24 cellular contexts compared by ENCODE assay signal in the genomic region with DNA sequence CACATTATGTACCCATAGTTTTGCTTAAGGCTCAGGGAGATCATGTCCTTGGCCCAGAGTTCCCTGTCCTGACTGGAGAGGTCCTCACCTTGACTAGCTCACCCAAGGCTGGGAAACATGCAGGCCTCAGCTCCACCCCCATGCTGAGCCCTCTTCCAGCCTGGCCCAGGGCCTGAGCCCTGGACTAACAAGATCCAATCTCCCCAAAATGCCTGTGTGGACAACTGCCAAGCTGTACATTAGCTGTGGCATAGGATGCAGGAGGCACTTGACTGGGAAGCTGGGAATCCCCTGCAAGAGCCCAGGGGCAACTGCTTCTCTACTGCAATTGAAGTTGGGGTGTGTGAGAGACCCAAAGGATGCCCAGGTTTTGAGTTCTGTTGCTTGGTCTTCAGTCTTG. TPM values are rescaled to one million over a fixed set of nuclear protein-coding genes. Genes with fewer than 3 reads are reported as not detected.
DNase-seq lines count a peak whose midpoint lies in the region; ATAC-seq and TF ChIP-seq lines count a peak whose summit lies in the region.
"Had no signal": no experiment of that assay in that cellular context is flagged by ENCODE, and none has a peak within 500 bp of the region (broad histone marks: within the 10 kb centered on the region; RNA-seq: fewer than 3 reads in every experiment).

No MANE protein-coding gene starts in this region.

- no peak overlapping the region; the same call in 1 of the 2 replicates for H3K9ac ChIP-seq in BLaER1

- peaks cover 89% of the 10 kb centered on the region for H3K4me1 ChIP-seq in BLaER1
- no peaks in the 10 kb centered on the region for H3K4me1 ChIP-seq in CD8-positive, alpha-beta memory T cell (ENCODE audit: insufficient read depth, low read length)

- CTCF ChIA-PET in CD8-positive, alpha-beta memory T cell (lab: Charles Lee) = interaction anchor here (1.5 kb wide), 1 partner anchor 33 kb away, joined by 4 read pairs; no protein-coding TSS in a partner anchor

- no peaks in the 10 kb centered on the region for H3K36me3 ChIP-seq in BLaER1
- no peaks in the 10 kb centered on the region for H3K36me3 ChIP-seq in CD8-positive, alpha-beta memory T cell (ENCODE audit: insufficient read depth, low read length)

- no peaks in the 10 kb centered on the region for H3K9me3 ChIP-seq in BLaER1
- no peaks in the 10 kb centered on the region for H3K9me3 ChIP-seq in CD8-positive, alpha-beta memory T cell (ENCODE audit: low read length)

- peak overlapping the region; percentile 95 for H3K4me2 ChIP-seq in BLaER1

- POLR2A ChIA-PET in CD8-positive, alpha-beta memory T cell (lab: Charles Lee) = no interaction called here

- no peak overlapping the region for H3K4me3 ChIP-seq in BLaER1
- H3K4me3 ChIP-seq in CD8-positive, alpha-beta memory T cell (ENCODE audit: low read length) = no peak overlapping the region

- H4K20me1 ChIP-seq in BLaER1 = no peaks in the 10 kb centered on the region

- H3K27me3 ChIP-seq in BLaER1 = no peaks in the 10 kb centered on the region
- H3K27me3 ChIP-seq in CD8-positive, alpha-beta memory T cell (ENCODE audit: insufficient read depth, low read length, poor library complexity, severe bottlenecking) = no peaks in the 10 kb centered on the region

- peaks cover 12 to 19% (median 12%) of the 10 kb centered on the region in 3 donors for H3K4me1 Mint-ChIP-seq in CD8-positive, alpha-beta memory T cell

- peak overlapping the region in 7 of 8 donors; percentile 67 to 95 (median 79) for H3K27ac Mint-ChIP-seq in CD8-positive, alpha-beta memory T cell
- H3K27ac Mint-ChIP-seq: HFFc6 had no signal

- H3K36me3 Mint-ChIP-seq in CD8-positive, alpha-beta memory T cell = peaks cover 0 to 4% (median 2%) of the 10 kb centered on the region in 3 donors

- peak; percentile 27; the same call in 1 of the 3 replicates for ATAC-seq in SK-N-SH treated with all-trans-retinoic acid at 6 μM for 48 hours
- ATAC-seq in esophagus mucosa = peak; percentile 9
- no peak for ATAC-seq in GM18867 (IDR thresholded peaks at IDR 0.05; ENCODE audit: unreplicated experiment)
- ATAC-seq: PC-3 had no signal

- H3K27ac ChIP-seq in BLaER1 = peak overlapping the region; percentile 42; the same call in 1 of the 2 replicates
- H3K27ac ChIP-seq in CD8-positive, alpha-beta memory T cell (ENCODE audit: low read depth, low read length) = no peak overlapping the region

- peaks cover 6 to 12% of the 10 kb centered on the region in 2 donors for H3K27me3 Mint-ChIP-seq in CD8-positive, alpha-beta memory T cell

- H3K9me3 Mint-ChIP-seq in CD8-positive, alpha-beta memory T cell = no peaks in the 10 kb centered on the region
- H3K9me3 Mint-ChIP-seq: HFFc6 had no signal

- no peak overlapping the region for H3K4me3 Mint-ChIP-seq in CD8-positive, alpha-beta memory T cell
- H3K4me3 Mint-ChIP-seq: HFFc6 had no signal

- no peak for DNase-seq in CD8-positive, alpha-beta memory T cell
- DNase-seq in amniotic stem cell (lab: John Stamatoyannopoulos, UW) (no peak), NOMO-1 (lab: John Stamatoyannopoulos, UW; ENCODE audit: unreplicated experiment in 2 of 2) (no peak)
- DNase-seq: GDM1, HFFc6, KG1, NCI-H1105, NCI-H146, NCI-H2029, NCI-H2171 treated with DMSO at 0.1 percent for 48 hours, NCI-H524 treated with DMSO at 0.1 percent for 48 hours, NCI-H82, PC-3, Right ventricle myocardium superior, SW 1271 had no signal

TF ChIP-seq in SK-N-SH treated with all-trans-retinoic acid at 6 μM for 48 hours, 23 proteins besides CTCF, POLR2A, EP300 and RAD21:
- TF ChIP-seq ESRRG (CRISPR knock-in tag; IDR thresholded peaks at IDR 0.05) (no peak), TCF4 (CRISPR knock-in tag; IDR thresholded peaks at IDR 0.05; ENCODE audit: borderline replicate concordance) (0 out of 2 replicates have a peak, but pooled peaks have one; percentile 29)
TF ChIP-seq in SK-N-SH treated with all-trans-retinoic acid at 6 μM for 48 hours: peak in this region for 1.

RNA-seq across cellular contexts. Expression of a gene that starts 2.1 kb away (rescaled TPM):
- under 1 TPM in 1 of 2 experiments, not detected in 1; 0.09 TPM for total RNA-seq in CD8-positive, alpha-beta memory T cell
- polyA plus RNA-seq in CD8-positive, alpha-beta memory T cell = 0.28 TPM
- total RNA-seq in esophagus mucosa = not detected
- total RNA-seq: A673, Daoy, HFFc6, PC-3, RPMI7951, SK-MEL-5 had no signal
- polyA plus RNA-seq: BJ had no signal

RNA-seq across cellular contexts. Expression of a gene that starts 12.9 kb away (rescaled TPM):
- 10 to 100 TPM; 16.4 to 17.4 TPM for total RNA-seq in CD8-positive, alpha-beta memory T cell
- polyA plus RNA-seq in CD8-positive, alpha-beta memory T cell = 20.5 TPM
- 2.2 TPM for total RNA-seq in esophagus mucosa

RNA-seq across cellular contexts. Expression of a gene that starts 28.4 kb away (rescaled TPM):
- 1 to 10 TPM; 1.3 to 1.5 TPM for total RNA-seq in CD8-positive, alpha-beta memory T cell
- 46.4 TPM for polyA plus RNA-seq in CD8-positive, alpha-beta memory T cell
- 1.2 TPM for total RNA-seq in esophagus mucosa
- total RNA-seq: A673, Daoy, HFFc6, RPMI7951 had no signal
- polyA plus RNA-seq: BJ had no signal

RNA-seq across cellular contexts. Expression of a gene that starts 36.5 kb away (rescaled TPM):
- total RNA-seq in CD8-positive, alpha-beta memory T cell = 1 to 10 TPM; 1.9 to 2.0 TPM
- polyA plus RNA-seq in CD8-positive, alpha-beta memory T cell = 3.7 TPM
- total RNA-seq in esophagus mucosa = 0.24 TPM
- total RNA-seq: A673, Daoy, HFFc6, Right ventricle myocardium superior, RPMI7951 had no signal
- polyA plus RNA-seq: BJ had no signal

RNA-seq across cellular contexts. Expression of a gene that starts 39.9 kb away (rescaled TPM):
- total RNA-seq in CD8-positive, alpha-beta memory T cell = 100 to 1,000 TPM; 190 to 195 TPM
- 132 TPM for polyA plus RNA-seq in CD8-positive, alpha-beta memory T cell
- 72.0 TPM for total RNA-seq in esophagus mucosa
